8 cellular contexts compared by ENCODE assay signal in genomic region chr3:66998075-66998898, GRCh38.
DNase-seq lines count a peak whose midpoint lies in the region; ATAC-seq and TF ChIP-seq lines count a peak whose summit lies in the region.

Gene KBTBD8 (plus strand): TSS chr3:66998307. CDS start chr3:66998356, 49 bp downstream.

- peak within 1 kb of the TSS; percentile 86 for H3K4me3 Mint-ChIP-seq in central memory CD8-positive, alpha-beta T cell

- peaks cover 19% of the 10 kb centered on the region for H3K27me3 Mint-ChIP-seq in central memory CD8-positive, alpha-beta T cell

- DNase-seq in AG10803 (ENCODE audit: low read depth) (peak; percentile 97), NCI-H446 (lab: John Stamatoyannopoulos, UW) (peak; percentile 90 to 96), inferior parietal cortex (ENCODE audit: extremely low spot score) (peak; percentile 100), smooth muscle cell of the brain vasculature (ENCODE audit: low read depth, low spot score) (peak; percentile 96)
- peak; percentile 97 for DNase-seq in activated CD4-positive, CD25-positive, alpha-beta regulatory T cell treated with anti-CD3 and anti-CD28 coated beads, Interleukin-2, amount 50 U/mL, for 16 hours (ENCODE audit: low read depth, low spot score)
- DNase-seq in central memory CD8-positive, alpha-beta T cell (ENCODE audit: low spot score in 2 of 2), result peak; percentile 88 to 95

- H3K27ac Mint-ChIP-seq in central memory CD8-positive, alpha-beta T cell (ENCODE audit: low read depth), result peak within 1 kb of the TSS; percentile 67

- TF ChIP-seq CTCF in AG10803 (conservative IDR thresholded peaks at IDR 0.05; ENCODE audit: low read length), result no peak

- no peaks in the 10 kb centered on the region for H3K9me3 Mint-ChIP-seq in central memory CD8-positive, alpha-beta T cell

- H3K4me1 Mint-ChIP-seq in central memory CD8-positive, alpha-beta T cell, result peaks cover 15% of the 10 kb centered on the region

- ATAC-seq in GM19035 (IDR thresholded peaks at IDR 0.05; ENCODE audit: unreplicated experiment) (peak; percentile 92), HG03342 (IDR thresholded peaks at IDR 0.05; ENCODE audit: unreplicated experiment) (peak; percentile 91)
- peak; percentile 97 for ATAC-seq in central memory CD8-positive, alpha-beta T cell (replicated peaks; ENCODE audit: extremely low read depth, poor library complexity, severe bottlenecking)

- H3K36me3 Mint-ChIP-seq in central memory CD8-positive, alpha-beta T cell (ENCODE audit: insufficient read depth), result peaks cover 12% of the 10 kb centered on the region

- H3K4me3 ChIP-seq in AG10803 (ENCODE audit: low read length), result peak within 1 kb of the TSS; percentile 75

Comparison
In these comparisons a context has a peak if more than half of its experiments do, and no peak if none do; other contexts are left out.
1. Peak in every context shown above with its lines: DNase-seq, ATAC-seq and H3K4me3 ChIP-seq.